ENCODE assay signal across 12 cellular contexts in the genomic region with DNA sequence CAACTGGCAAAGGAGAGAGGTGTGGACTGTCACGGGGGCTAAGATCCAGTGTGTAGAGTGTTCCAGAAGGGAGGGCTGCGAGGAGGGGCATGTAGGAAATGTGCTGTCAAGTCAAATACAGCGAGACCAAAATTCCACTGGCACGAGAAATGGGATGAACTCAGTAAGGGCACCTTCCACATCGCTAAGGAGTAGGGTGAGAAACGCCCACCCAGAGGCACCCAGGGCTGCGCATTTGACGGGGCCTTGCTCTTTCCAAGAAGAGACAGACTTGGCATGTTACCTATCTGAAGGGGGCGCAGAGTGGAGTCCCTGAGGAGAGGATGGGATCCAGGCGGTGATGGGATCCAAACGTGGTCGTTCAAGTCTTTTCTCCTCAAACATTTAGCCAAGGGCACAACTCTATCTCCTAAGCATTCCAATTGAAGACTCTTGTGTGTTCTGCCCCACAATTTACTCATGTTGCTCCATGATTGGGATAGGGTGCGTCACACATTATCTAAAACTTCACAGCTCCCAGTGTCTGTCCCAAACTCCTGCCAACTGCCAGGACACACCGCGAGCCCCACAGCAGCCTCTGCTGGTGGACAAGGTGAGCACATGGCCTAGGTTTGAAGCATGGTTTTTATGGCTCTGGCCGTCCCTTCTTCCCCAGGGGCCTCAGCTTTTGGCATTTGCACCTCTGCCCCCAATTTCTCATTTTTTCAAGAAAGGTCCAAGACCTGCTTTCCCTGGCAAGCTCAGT. TPM values are rescaled to one million over a fixed set of nuclear protein-coding genes. Genes with fewer than 3 reads are reported as not detected.
DNase-seq lines count a peak whose midpoint lies in the region; ATAC-seq, FAIRE-seq and TF ChIP-seq lines count a peak whose summit lies in the region.
"Had no signal": no experiment of that assay in that cellular context is flagged by ENCODE, and none has a peak within 500 bp of the region (broad histone marks: within the 10 kb centered on the region; RNA-seq: fewer than 3 reads in every experiment).

No MANE protein-coding gene starts in this region.

- no peak for TF ChIP-seq POLR2A in Peyer's patch (IDR thresholded peaks at IDR 0.05)

- CTCF ChIA-PET in Panc1 (lab: Charles Lee): no interaction called here

- no peak; the same call in 1 of the 2 replicates for TF ChIP-seq CTCF in Panc1 (IDR thresholded peaks at IDR 0.05)
- peak; percentile 39 for TF ChIP-seq CTCF in fibroblast of mammary gland (conservative IDR thresholded peaks at IDR 0.05; ENCODE audit: control insufficient read depth, insufficient read depth, low read depth, low read length)
- TF ChIP-seq CTCF in Peyer's patch (IDR thresholded peaks at IDR 0.05): peak in 2 of 6 experiments; percentile 31 to 32

- ATAC-seq in Panc1 (peak; percentile 55; the same call in 1 of the 2 replicates), HG03139 (IDR thresholded peaks at IDR 0.05; ENCODE audit: unreplicated experiment) (no peak)

- peak; percentile 47 for DNase-seq in activated CD8-positive, alpha-beta memory T cell treated with anti-CD3 and anti-CD28 coated beads for 24 hours
- no peak for DNase-seq in activated CD8-positive, alpha-beta memory T cell treated with anti-CD3 and anti-CD28 coated beads, Interleukin-2, amount 50 U/mL, for 48 hours
- no peak for DNase-seq in Panc1 (ENCODE audit: low read depth, low spot score)
- no peak for DNase-seq in fibroblast of mammary gland (ENCODE audit: low read depth)
- peak; percentile 33 for DNase-seq in small intestine
- DNase-seq in putamen (ENCODE audit: low spot score): no peak
- no peak for DNase-seq in Peyer's patch
- DNase-seq: activated gamma-delta T cell treated with Interleukin-2 at 50 U/mL for 16 hours; CD4-positive, CD25-positive, alpha-beta regulatory T cell; SJCRH30 had no signal

- H3K4me3 ChIP-seq in Panc1 (ENCODE audit: low read depth in 2 of 2, low read length in 2 of 2) (no peak overlapping the region), fibroblast of mammary gland (ENCODE audit: control insufficient read depth, low read depth, low read length) (no peak overlapping the region), small intestine (ENCODE audit: low read depth in 1 of 2, low read length in 2 of 2) (no peak overlapping the region), Peyer's patch (no peak overlapping the region)
- H3K4me3 ChIP-seq: SJCRH30 had no signal

- no peak for FAIRE-seq in small intestine (lab: Jason Lieb, UNC)

- 84 to 86% (median 85%) methylated on average over 16 of the region's 16 CpGs for WGBS in small intestine, 3 donors

- H3K4me1 ChIP-seq in Panc1 (ENCODE audit: control insufficient read depth, insufficient read depth, low read length) (peaks cover 3% of the 10 kb centered on the region; the same call in 1 of the 2 replicates), small intestine (ENCODE audit: control insufficient read depth in 2 of 2, insufficient read depth in 1 of 2, low read depth in 1 of 2, low read length in 1 of 2) (peaks cover 0 to 3% of the 10 kb centered on the region in 2 donors), Peyer's patch (no peaks in the 10 kb centered on the region)
- H3K4me1 ChIP-seq: parathyroid adenoma had no signal

- intact Hi-C loops in Panc1 (cut with micrococcal nuclease; ENCODE audit: unreplicated experiment): no loop called here

- H3K36me3 ChIP-seq in Panc1 (ENCODE audit: control insufficient read depth, insufficient read depth, low read length) (peaks cover 36% of the 10 kb centered on the region), small intestine (ENCODE audit: control insufficient read depth in 2 of 2, insufficient read depth in 2 of 2, low read length in 2 of 2) (peaks cover 22 to 30% of the 10 kb centered on the region in 2 donors), Peyer's patch (peaks cover 0 to 51% (median 0%) of the 10 kb centered on the region in 3 donors)

- POLR2A ChIA-PET in Panc1 (lab: Charles Lee): no interaction called here

- no TSS peak for BruUV-seq in Panc1 (replicated peaks; lab: Mats Ljungman, UMichigan)

- in situ Hi-C loops in Panc1 (cut with HindIII; ENCODE audit: low pct_unique_long_range_greater_than_20kb, low sequenced_read_pairs): no loop called here

- H3K27ac ChIP-seq in Panc1 (ENCODE audit: low read length): no peak overlapping the region
- no peak overlapping the region for H3K27ac ChIP-seq in small intestine (ENCODE audit: low read depth in 1 of 2, low read length in 1 of 2)
- H3K27ac ChIP-seq in Peyer's patch: no peak overlapping the region
- H3K27ac ChIP-seq: parathyroid adenoma, SJCRH30 had no signal

- no peaks in the 10 kb centered on the region for H3K9me3 ChIP-seq in Panc1 (ENCODE audit: control insufficient read depth, insufficient read depth, low read depth, low read length)
- no peaks in the 10 kb centered on the region for H3K9me3 ChIP-seq in small intestine (ENCODE audit: control insufficient read depth, low read depth)
- no peaks in the 10 kb centered on the region for H3K9me3 ChIP-seq in Peyer's patch
- H3K9me3 ChIP-seq: SJCRH30 had no signal

- H3K27me3 ChIP-seq in Panc1 (ENCODE audit: control insufficient read depth, insufficient read depth, low read length) (no peaks in the 10 kb centered on the region), small intestine (ENCODE audit: control insufficient read depth in 2 of 2, insufficient read depth in 2 of 2, low read length in 2 of 2) (no peaks in the 10 kb centered on the region), Peyer's patch (no peaks in the 10 kb centered on the region)
- H3K27me3 ChIP-seq: SJCRH30 had no signal

RNA-seq across cellular contexts. Expression of a gene that starts 7.6 kb away (rescaled TPM):
- total RNA-seq in Panc1 (2021; ENCODE audit: unreplicated experiment) (74.9 TPM), Peyer's patch (100 to 1,000 TPM in 2 of 4 donors, 10 to 100 TPM in 2; 14.0 to 119 (median 103) TPM)
- 55.4 TPM for polyA plus RNA-seq in Panc1 (2012; ENCODE audit: insufficient read length)
- polyA plus RNA-seq in small intestine: 100 to 1,000 TPM; 123 to 148 (median 142) TPM

RNA-seq across cellular contexts. Expression of a gene that starts 17.8 kb away (rescaled TPM):
- 50.8 TPM for total RNA-seq in Panc1 (2021; ENCODE audit: unreplicated experiment)
- polyA plus RNA-seq in Panc1 (2012; ENCODE audit: insufficient read length): 21.5 TPM
- 1 to 10 TPM; 1.6 to 9.0 (median 3.0) TPM for polyA plus RNA-seq in small intestine
- total RNA-seq in Peyer's patch: 10 to 100 TPM in 1 of 4 donors, 1 to 10 TPM in 3; 8.1 to 31.4 (median 9.3) TPM

RNA-seq across cellular contexts. Expression of a gene that starts 25.4 kb away (rescaled TPM):
- total RNA-seq in Panc1 (2021; ENCODE audit: unreplicated experiment) (98.0 TPM), Peyer's patch (10 to 100 TPM; 36.4 to 80.0 (median 50.4) TPM)
- 134 TPM for polyA plus RNA-seq in Panc1 (2012; ENCODE audit: insufficient read length)
- 10 to 100 TPM; 72.1 to 82.7 (median 74.3) TPM for polyA plus RNA-seq in small intestine

Comparison
In these comparisons a context has a peak if more than half of its experiments do, and no peak if none do; other contexts are left out.
1. DNase-seq: peak in activated CD8-positive, alpha-beta memory T cell treated with anti-CD3 and anti-CD28 coated beads for 24 hours (single experiment) and small intestine (single experiment); none in activated CD8-positive, alpha-beta memory T cell treated with anti-CD3 and anti-CD28 coated beads, Interleukin-2, amount 50 U/mL, for 48 hours (single experiment), Panc1 (single experiment), fibroblast of mammary gland (single experiment), putamen (single experiment) and Peyer's patch (0 of 3).